Comparison of ENCODE assay signal across 16 cellular contexts in the genomic region with DNA sequence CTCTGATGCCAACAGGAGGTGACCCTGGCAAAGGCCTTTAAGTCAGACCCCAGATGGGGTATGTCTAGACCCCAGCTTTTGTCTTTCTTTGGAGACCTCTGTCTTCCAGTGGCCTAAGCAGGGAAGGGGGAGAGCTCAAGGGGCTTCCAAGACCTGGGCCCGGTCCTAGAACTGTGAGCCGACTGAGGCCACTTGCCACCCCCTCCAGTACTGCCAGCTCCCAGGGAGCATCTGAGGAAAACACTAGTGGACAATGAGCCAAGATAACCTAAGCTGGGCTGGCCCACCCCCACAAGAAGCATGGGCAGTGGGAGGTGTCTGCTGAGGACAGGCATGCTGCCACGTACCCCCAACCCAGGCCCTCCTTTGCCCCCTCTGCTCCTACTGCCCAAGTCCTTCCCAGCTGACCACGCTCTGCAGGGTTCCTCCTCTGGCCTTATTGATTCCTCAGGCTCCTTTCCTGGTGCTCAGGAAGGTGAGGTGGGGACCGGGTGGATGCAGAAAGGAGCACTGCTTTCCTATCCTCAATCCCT. TPM values are rescaled to one million over a fixed set of nuclear protein-coding genes. Genes with fewer than 3 reads are reported as not detected.
DNase-seq lines count a peak whose midpoint lies in the region; ATAC-seq lines count a peak whose summit lies in the region.
"Had no signal": no experiment of that assay in that cellular context is flagged by ENCODE, and none has a peak within 500 bp of the region (broad histone marks: within the 10 kb centered on the region; RNA-seq: fewer than 3 reads in every experiment).

No MANE protein-coding gene starts in this region.

- no peak for DNase-seq in activated naive CD4-positive, alpha-beta T cell treated with anti-CD3 and anti-CD28 coated beads, Interleukin-2, amount 10 ng/mL, durations not matched to agents 7 days and 5 days
- DNase-seq in activated naive CD4-positive, alpha-beta T cell treated with Interleukin-2 at 50 U/mL for 16 hours, result no peak
- DNase-seq in T-cell, result no peak
- no peak for DNase-seq in effector memory CD4-positive, alpha-beta T cell
- DNase-seq in stimulated activated naive CD8-positive, alpha-beta T cell treated with anti-CD3 and anti-CD28 coated beads, Interleukin-15, amount 100 ng/mL, for 72 hours, result no peak
- no peak for DNase-seq in NCI-H2107 (lab: John Stamatoyannopoulos, UW)
- DNase-seq in Right ventricle myocardium inferior (ENCODE audit: missing footprints), result no peak
- no peak for DNase-seq in SW480 (ENCODE audit: low spot score)
- DNase-seq: caudate nucleus, endodermal cell, NCI-H2081 treated with DMSO at 0.1 percent for 48 hours, NCI-H748 treated with DMSO at 0.1 percent for 48 hours, right cardiac atrium, trophoblast cell had no signal

- H3K27me3 ChIP-seq in effector memory CD4-positive, alpha-beta T cell (replicated peaks; ENCODE audit: control insufficient read depth, insufficient read depth, low read length, poor library complexity, severe bottlenecking), result no peaks in the 10 kb centered on the region

- ATAC-seq in T-cell (replicated peaks in 1 of 4) (no peak), Right ventricle myocardium inferior (no peak)
- ATAC-seq in stimulated activated naive CD8-positive, alpha-beta T cell treated with anti-CD3 and anti-CD28 coated beads, Interleukin-15, amount 100 ng/mL, for 72 hours, result no peak
- ATAC-seq: left lobe of liver had no signal

- H3K27ac Mint-ChIP-seq in activated naive CD4-positive, alpha-beta T cell treated with anti-CD3 and anti-CD28 coated beads, Interleukin-2, amount 10 ng/mL, durations not matched to agents 7 days and 5 days, result peak overlapping the region; percentile 96
- H3K27ac Mint-ChIP-seq in T-cell, result peak overlapping the region; percentile 95 to 97
- peak overlapping the region; percentile 94 to 95 for H3K27ac Mint-ChIP-seq in stimulated activated naive CD8-positive, alpha-beta T cell treated with anti-CD3 and anti-CD28 coated beads, Interleukin-15, amount 100 ng/mL, for 72 hours
- H3K27ac Mint-ChIP-seq: endodermal cell had no signal

- POLR2A ChIA-PET in T-cell (lab: Charles Lee), result interaction anchor here (0.5 to 0.6 kb wide), 2 partner anchors 23 to 551 kb away, joined by 3 to 11 read pairs; no protein-coding TSS in a partner anchor

- no peaks in the 10 kb centered on the region for H3K9me3 ChIP-seq in effector memory CD4-positive, alpha-beta T cell (ENCODE audit: control insufficient read depth, low read length)

- H3K36me3 Mint-ChIP-seq in activated naive CD4-positive, alpha-beta T cell treated with anti-CD3 and anti-CD28 coated beads, Interleukin-2, amount 10 ng/mL, durations not matched to agents 7 days and 5 days, result peaks cover 21% of the 10 kb centered on the region
- H3K36me3 Mint-ChIP-seq in T-cell, result no peaks in the 10 kb centered on the region

- CTCF ChIA-PET in activated naive CD4-positive, alpha-beta T cell treated with anti-CD3 and anti-CD28 coated beads, Interleukin-2, amount 10 ng/mL, durations not matched to agents 7 days and 5 days (lab: Charles Lee), result interaction anchor here (0.6 to 5.9 kb wide), 6 partner anchors 17 to 142 kb away, joined by 3 to 57 read pairs (median 5); a partner anchor contains a TSS
- CTCF ChIA-PET in T-cell (lab: Charles Lee), result interaction anchor here (0.5 to 1.1 kb wide), 2 partner anchors 12 to 28 kb away, joined by 3 to 4 read pairs; no protein-coding TSS in a partner anchor

- H3K36me3 ChIP-seq in effector memory CD4-positive, alpha-beta T cell (ENCODE audit: control insufficient read depth, insufficient read depth, low read length), result no peaks in the 10 kb centered on the region

- H3K4me3 ChIP-seq in effector memory CD4-positive, alpha-beta T cell (ENCODE audit: insufficient read depth, low read depth, low read length, poor library complexity, severe bottlenecking), result peak overlapping the region; percentile 42

- H3K27me3 Mint-ChIP-seq in activated naive CD4-positive, alpha-beta T cell treated with anti-CD3 and anti-CD28 coated beads, Interleukin-2, amount 10 ng/mL, durations not matched to agents 7 days and 5 days, result no peaks in the 10 kb centered on the region
- H3K27me3 Mint-ChIP-seq in T-cell, result no peaks in the 10 kb centered on the region
- H3K27me3 Mint-ChIP-seq in stimulated activated naive CD8-positive, alpha-beta T cell treated with anti-CD3 and anti-CD28 coated beads, Interleukin-15, amount 100 ng/mL, for 72 hours, result no peaks in the 10 kb centered on the region

- H3K4me1 Mint-ChIP-seq in activated naive CD4-positive, alpha-beta T cell treated with anti-CD3 and anti-CD28 coated beads, Interleukin-2, amount 10 ng/mL, durations not matched to agents 7 days and 5 days, result peaks cover 75% of the 10 kb centered on the region
- peaks cover 50 to 60% (median 59%) of the 10 kb centered on the region in 3 donors for H3K4me1 Mint-ChIP-seq in T-cell
- H3K4me1 Mint-ChIP-seq in stimulated activated naive CD8-positive, alpha-beta T cell treated with anti-CD3 and anti-CD28 coated beads, Interleukin-15, amount 100 ng/mL, for 72 hours, result peaks cover 97% of the 10 kb centered on the region
- H3K4me1 Mint-ChIP-seq: endodermal cell had no signal

- peaks cover 23% of the 10 kb centered on the region for H3K4me1 ChIP-seq in effector memory CD4-positive, alpha-beta T cell (ENCODE audit: control insufficient read depth, insufficient read depth, low read length, poor library complexity, severe bottlenecking)

- peak overlapping the region; percentile 79 for H3K4me3 Mint-ChIP-seq in activated naive CD4-positive, alpha-beta T cell treated with anti-CD3 and anti-CD28 coated beads, Interleukin-2, amount 10 ng/mL, durations not matched to agents 7 days and 5 days
- peak overlapping the region; percentile 81 to 88 (median 84) for H3K4me3 Mint-ChIP-seq in T-cell
- peak overlapping the region; percentile 94 to 96 for H3K4me3 Mint-ChIP-seq in stimulated activated naive CD8-positive, alpha-beta T cell treated with anti-CD3 and anti-CD28 coated beads, Interleukin-15, amount 100 ng/mL, for 72 hours
- H3K4me3 Mint-ChIP-seq: endodermal cell, nephron had no signal

- no peak overlapping the region for H3K27ac ChIP-seq in effector memory CD4-positive, alpha-beta T cell (ENCODE audit: insufficient read depth, low read length, poor library complexity, severe bottlenecking)

- H3K9me3 Mint-ChIP-seq in activated naive CD4-positive, alpha-beta T cell treated with anti-CD3 and anti-CD28 coated beads, Interleukin-2, amount 10 ng/mL, durations not matched to agents 7 days and 5 days, result no peaks in the 10 kb centered on the region
- H3K9me3 Mint-ChIP-seq in T-cell, result no peaks in the 10 kb centered on the region
- H3K9me3 Mint-ChIP-seq in stimulated activated naive CD8-positive, alpha-beta T cell treated with anti-CD3 and anti-CD28 coated beads, Interleukin-15, amount 100 ng/mL, for 72 hours, result no peaks in the 10 kb centered on the region
- H3K9me3 Mint-ChIP-seq: endodermal cell, nephron had no signal

- intact Hi-C loops in Right ventricle myocardium inferior (cut with DNase I), result no loop called here

RNA-seq across cellular contexts. Expression of a gene that starts 21.1 kb away (rescaled TPM):
- 1 to 10 TPM in 3 of 5 donors, under 1 TPM in 2; 0.43 to 4.1 (median 3.2) TPM for total RNA-seq in T-cell
- 0.35 TPM for total RNA-seq in Right ventricle myocardium inferior
